In the genomic region with DNA sequence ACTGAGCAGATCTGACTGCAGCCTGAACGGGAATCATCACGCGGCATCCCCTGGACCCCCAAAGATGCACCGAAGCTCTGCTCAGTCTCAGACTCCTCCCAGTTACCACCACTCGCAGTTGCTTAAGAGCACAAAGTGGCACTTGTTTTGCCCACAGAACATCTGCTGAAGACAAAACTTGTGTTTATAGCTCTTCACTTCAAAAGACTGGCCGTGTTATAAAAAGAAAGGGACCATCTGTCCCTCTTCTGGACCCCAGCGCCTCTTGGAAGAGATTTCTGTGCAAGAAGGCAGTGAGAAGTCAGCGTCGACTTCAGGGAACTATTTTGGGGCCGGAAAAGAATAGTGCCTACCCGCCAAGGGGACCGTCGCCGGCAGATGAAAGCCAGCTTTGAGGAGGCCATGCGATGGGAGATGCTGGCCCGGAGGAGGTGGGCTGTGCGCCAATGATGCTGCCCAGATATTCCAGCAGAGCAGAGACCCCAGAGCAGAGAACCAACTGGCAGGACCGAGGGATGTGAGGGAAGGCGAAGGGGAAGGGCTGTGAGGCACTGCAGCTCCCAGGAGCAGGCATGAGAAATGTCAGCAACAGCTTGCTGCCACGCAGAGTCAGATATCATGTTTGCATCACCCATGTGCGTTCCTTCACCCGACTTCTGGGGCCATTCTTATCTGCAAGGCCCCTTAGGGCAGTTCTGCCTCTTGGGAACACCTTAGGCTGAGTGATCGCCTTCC, we compare ENCODE assay signal across 23 cellular contexts.
"Had no signal": no experiment of that assay in that cellular context is flagged by ENCODE, and none has a peak within 500 bp of the region (broad histone marks: within the 10 kb centered on the region; RNA-seq: fewer than 3 reads in every experiment).

No MANE protein-coding gene starts in this region.

- H3K36me3 Mint-ChIP-seq: naive B cell had no signal

- H3K9me3 Mint-ChIP-seq: activated CD4-positive, alpha-beta T cell treated with anti-CD3 and anti-CD28 coated beads, Interleukin-2, amount 10 ng/mL, durations not matched to agents 7 days and 5 days; naive B cell; stimulated activated naive CD8-positive, alpha-beta T cell treated with anti-CD3 and anti-CD28 coated beads, Interleukin-15, Interleukin-2, amounts not matched to agents 100 ng/mL and 50 ng/mL, for 24 hours; type B pancreatic cell had no signal

- H3K4me1 ChIP-seq: ascending aorta, breast epithelium, gastrocnemius medialis had no signal

- H3K9me3 ChIP-seq: ascending aorta, breast epithelium, gastrocnemius medialis, neutrophil, suprapubic skin had no signal

- DNase-seq: activated CD4-positive, alpha-beta T cell treated with anti-CD3 and anti-CD28 coated beads, Interleukin-2, amount 10 ng/mL, durations not matched to agents 7 days and 5 days; activated CD8-positive, alpha-beta T cell treated with anti-CD3 and anti-CD28 coated beads, Interleukin-2, amount 10 ng/mL, durations not matched to agents 7 days and 5 days; activated effector memory CD4-positive, alpha-beta T cell treated with Interleukin-2 at 50 U/mL for 16 hours; activated naive CD4-positive, alpha-beta T cell treated with anti-CD3 and anti-CD28 coated beads, Interleukin-2, amount 50 U/mL, for 16 hours; activated T-cell treated with anti-CD3 and anti-CD28 coated beads, Interleukin-2, amount 50 U/mL, for 48 hours; cortex of kidney; effector CD4-positive, alpha-beta T cell; head of caudate nucleus; kidney glomerular epithelial cell; left ventricle myocardium superior; naive B cell; retina; stimulated activated CD4-positive, alpha-beta T cell treated with anti-CD3 and anti-CD28 coated beads, Interleukin-12 subunit alpha, Interleukin-12 subunit beta, amount 100 ng/mL, for 4 hours; stimulated activated CD4-positive, alpha-beta T cell treated with anti-CD3 and anti-CD28 coated beads, Interleukin-1b, Interleukin-23, amount 100 ng/mL, for 48 hours; T-helper 9 cell had no signal

- H3K27me3 Mint-ChIP-seq: activated CD4-positive, alpha-beta T cell treated with anti-CD3 and anti-CD28 coated beads, Interleukin-2, amount 10 ng/mL, durations not matched to agents 7 days and 5 days; type B pancreatic cell had no signal

- H3K36me3 ChIP-seq: ascending aorta, breast epithelium, gastrocnemius medialis, neutrophil had no signal

- H3K4me3 ChIP-seq: ascending aorta, breast epithelium, gastrocnemius medialis, suprapubic skin had no signal

- H3K4me3 Mint-ChIP-seq: activated CD4-positive, alpha-beta T cell treated with anti-CD3 and anti-CD28 coated beads, Interleukin-2, amount 10 ng/mL, durations not matched to agents 7 days and 5 days; activated CD8-positive, alpha-beta T cell treated with anti-CD3 and anti-CD28 coated beads, Interleukin-2, amount 10 ng/mL, durations not matched to agents 7 days and 5 days; stimulated activated naive CD8-positive, alpha-beta T cell treated with anti-CD3 and anti-CD28 coated beads, Interleukin-15, Interleukin-2, amounts not matched to agents 100 ng/mL and 50 ng/mL, for 24 hours; type B pancreatic cell had no signal

- H2AFZ ChIP-seq: parathyroid adenoma had no signal

- H3K27me3 ChIP-seq: ascending aorta, breast epithelium, gastrocnemius medialis, suprapubic skin had no signal

- H3K79me2 ChIP-seq: parathyroid adenoma had no signal

- ATAC-seq: activated CD8-positive, alpha-beta T cell treated with anti-CD3 and anti-CD28 coated beads, Interleukin-2, amount 10 ng/mL, durations not matched to agents 7 days and 5 days had no signal

- H3K27ac ChIP-seq: ascending aorta, breast epithelium, neutrophil, parathyroid adenoma, suprapubic skin had no signal

- H3K27ac Mint-ChIP-seq: activated CD4-positive, alpha-beta T cell treated with anti-CD3 and anti-CD28 coated beads, Interleukin-2, amount 10 ng/mL, durations not matched to agents 7 days and 5 days; activated CD8-positive, alpha-beta T cell treated with anti-CD3 and anti-CD28 coated beads, Interleukin-2, amount 10 ng/mL, durations not matched to agents 7 days and 5 days; stimulated activated naive CD8-positive, alpha-beta T cell treated with anti-CD3 and anti-CD28 coated beads, Interleukin-15, Interleukin-2, amounts not matched to agents 100 ng/mL and 50 ng/mL, for 24 hours; type B pancreatic cell had no signal

- H3K9ac ChIP-seq: parathyroid adenoma had no signal
